13 cellular contexts compared by ENCODE assay signal in the genomic region with DNA sequence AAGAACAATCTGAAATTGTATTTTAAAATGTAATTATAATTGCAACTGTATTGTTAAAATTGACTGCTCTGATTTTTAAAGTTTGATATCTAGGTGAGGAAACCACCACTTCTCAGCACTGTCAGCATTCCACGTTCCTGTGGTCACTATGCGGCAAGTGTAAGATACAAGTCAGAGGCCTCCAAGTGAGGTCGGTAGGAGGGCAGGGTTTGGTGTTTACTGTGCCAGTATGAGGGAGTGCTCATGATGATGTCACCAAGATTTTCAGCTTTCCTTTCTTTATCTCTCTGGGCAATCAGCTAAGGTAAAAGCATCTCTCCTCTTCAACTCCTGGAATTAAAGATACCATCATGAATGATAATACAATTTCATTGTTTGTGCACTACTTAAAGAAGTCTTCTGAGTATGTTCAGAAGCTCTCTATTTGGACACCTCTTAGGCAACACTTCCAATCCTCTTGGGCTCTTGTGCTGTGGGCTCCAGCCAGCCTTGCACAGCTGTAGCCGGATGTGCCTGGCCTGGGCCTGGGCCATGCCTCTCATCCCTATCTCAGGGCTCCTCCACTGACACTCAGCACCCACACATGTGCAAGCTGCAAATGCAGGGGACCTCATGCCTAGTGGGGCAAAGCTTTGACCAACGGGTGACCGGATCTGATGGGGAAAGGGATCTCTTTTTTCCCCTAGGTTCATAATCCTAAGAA. TPM values are rescaled to one million over a fixed set of nuclear protein-coding genes. Genes with fewer than 3 reads are reported as not detected.
A peak's percentile ranks its signal among the peaks of the same experiment; 100 is the strongest.
DNase-seq lines count a peak whose midpoint lies in the region; ATAC-seq and TF ChIP-seq lines count a peak whose summit lies in the region.
"Had no signal": no experiment of that assay in that cellular context is flagged by ENCODE, and none has a peak within 500 bp of the region (broad histone marks: within the 10 kb centered on the region; RNA-seq: fewer than 3 reads in every experiment).

No MANE protein-coding gene starts in this region.

- no peaks in the 10 kb centered on the region for H3K36me3 ChIP-seq in tibial artery
- H3K36me3 ChIP-seq: WERI-Rb-1 had no signal

- TF ChIP-seq CTCF in tibial artery (IDR thresholded peaks at IDR 0.05), result no peak

- ATAC-seq in left cardiac atrium (peak; percentile 70 to 73), HG03175 (IDR thresholded peaks at IDR 0.05; ENCODE audit: unreplicated experiment) (no peak), GM21825 (IDR thresholded peaks at IDR 0.05; ENCODE audit: unreplicated experiment) (no peak)

- H3K9me3 ChIP-seq in tibial artery, result no peaks in the 10 kb centered on the region

- DNase-seq in A172 (ENCODE audit: low spot score), result peak; percentile 76
- peak; percentile 61 for DNase-seq in ELR (ENCODE audit: low read depth)
- DNase-seq in activated CD4-positive, alpha-beta T cell treated with anti-CD3 and anti-CD28 coated beads, Interleukin-2, amount 50 U/mL, for 48 hours, result peak; percentile 47 to 64
- no peak for DNase-seq in left cardiac atrium
- no peak for DNase-seq in tibial artery
- DNase-seq in Ammon's horn (ENCODE audit: low spot score), result no peak
- DNase-seq: hypothalamus, IMR-90, NCI-H2081, WERI-Rb-1 had no signal

- no peak overlapping the region for H3K4me3 ChIP-seq in tibial artery

- no peak overlapping the region for H3K27ac ChIP-seq in tibial artery
- H3K27ac ChIP-seq: epithelial cell of prostate, WERI-Rb-1 had no signal

- intact Hi-C loops in left cardiac atrium (cut with DNase I) (no loop called here), tibial artery (cut with DNase I; ENCODE audit: low total_unique reads) (no loop called here)

- H3K4me1 ChIP-seq in tibial artery, result no peaks in the 10 kb centered on the region

- no peaks in the 10 kb centered on the region for H3K27me3 ChIP-seq in tibial artery

RNA-seq across cellular contexts. Expression of gene CCR3, which starts 42.9 kb away (rescaled TPM):
- total RNA-seq in A172 (2014; rRNA removed; shearing (Covaris generic)), result not detected in 2 replicates
- total RNA-seq in left cardiac atrium, result not detected
- total RNA-seq: IMR-90 had no signal

Comparison
In these comparisons a context has a peak if more than half of its experiments do, and no peak if none do; other contexts are left out.
1. DNase-seq: peak in A172 (single experiment), ELR (single experiment) and activated CD4-positive, alpha-beta T cell treated with anti-CD3 and anti-CD28 coated beads, Interleukin-2, amount 50 U/mL, for 48 hours (2 of 2); none in left cardiac atrium (single experiment), tibial artery (0 of 2) and Ammon's horn (single experiment).
2. ATAC-seq: peak in left cardiac atrium (2 of 2); none in HG03175 (single experiment) and GM21825 (single experiment).